Comparison of ENCODE assay signal across 1 cellular context in the genomic region with DNA sequence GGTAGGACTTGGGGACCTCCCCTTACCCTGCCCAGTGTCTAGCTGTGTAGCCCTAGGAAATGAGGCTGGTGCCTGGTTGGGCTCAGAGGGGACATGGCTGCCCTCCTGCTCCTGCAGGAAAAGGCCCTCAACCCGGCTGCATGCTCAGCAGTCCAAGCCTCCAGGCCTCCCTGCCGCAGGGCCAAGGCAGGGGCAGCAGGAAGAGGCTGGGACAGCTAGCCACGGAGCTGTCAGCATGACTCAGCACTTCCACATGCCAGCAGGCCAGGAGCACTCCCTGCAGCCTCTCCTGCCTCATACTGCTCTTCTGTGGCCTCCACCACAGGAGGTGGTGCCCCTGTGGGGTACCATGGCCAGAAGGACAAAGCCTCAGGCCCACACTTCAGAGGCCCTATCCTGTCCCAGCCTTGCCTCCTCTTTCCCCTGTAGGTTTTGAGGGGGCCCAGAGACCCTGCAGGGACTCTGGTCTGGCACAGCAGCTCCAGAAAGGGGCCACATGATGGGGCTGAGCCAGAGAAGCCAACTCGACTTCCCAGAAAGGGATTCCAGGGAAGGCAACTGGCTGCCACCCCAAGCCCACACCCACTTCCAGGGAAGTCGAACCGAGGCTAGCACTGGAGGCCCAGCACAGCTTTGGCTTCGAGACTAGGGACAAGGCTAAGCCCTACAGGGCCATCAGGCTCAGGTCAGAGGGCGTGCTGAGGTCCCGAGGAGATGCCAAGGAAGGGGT.
TF ChIP-seq lines count a peak whose summit lies in the region.

No MANE protein-coding gene starts in this region.

TF ChIP-seq in IMR-90, 13 proteins besides CTCF, POLR2A, EP300 and RAD21 (continued from another document):
- TF ChIP-seq, protein P1, sequence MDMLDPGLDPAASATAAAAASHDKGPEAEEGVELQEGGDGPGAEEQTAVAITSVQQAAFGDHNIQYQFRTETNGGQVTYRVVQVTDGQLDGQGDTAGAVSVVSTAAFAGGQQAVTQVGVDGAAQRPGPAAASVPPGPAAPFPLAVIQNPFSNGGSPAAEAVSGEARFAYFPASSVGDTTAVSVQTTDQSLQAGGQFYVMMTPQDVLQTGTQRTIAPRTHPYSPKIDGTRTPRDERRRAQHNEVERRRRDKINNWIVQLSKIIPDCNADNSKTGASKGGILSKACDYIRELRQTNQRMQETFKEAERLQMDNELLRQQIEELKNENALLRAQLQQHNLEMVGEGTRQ (IDR thresholded peaks at IDR 0.05; ENCODE audit: low read depth, low read length) = no peak
- TF ChIP-seq NFE2L2 (IDR thresholded peaks at IDR 0.05; ENCODE audit: low read depth, low read length) = peak; percentile 100
- TF ChIP-seq CHD1 (IDR thresholded peaks at IDR 0.05; ENCODE audit: low read depth, low read length) = no peak
- TF ChIP-seq RFX5 (IDR thresholded peaks at IDR 0.05; ENCODE audit: low read depth, low read length) = no peak
